Comparison of ENCODE assay signal across 22 cellular contexts in genomic region chr12:53056901-53057300, GRCh38. TPM values are rescaled to one million over a fixed set of nuclear protein-coding genes. Genes with fewer than 3 reads are reported as not detected.
A peak's percentile ranks its signal among the peaks of the same experiment; 100 is the strongest.
DNase-seq lines count a peak whose midpoint lies in the region; ATAC-seq and TF ChIP-seq lines count a peak whose summit lies in the region.
"Had no signal": no experiment of that assay in that cellular context is flagged by ENCODE, and none has a peak within 500 bp of the region (broad histone marks: within the 10 kb centered on the region; RNA-seq: fewer than 3 reads in every experiment).

No MANE protein-coding gene starts in this region.

- no peaks in the 10 kb centered on the region for H3K9me3 ChIP-seq in WERI-Rb-1 (ENCODE audit: severe bottlenecking)
- H3K9me3 ChIP-seq in esophagus muscularis mucosa: no peaks in the 10 kb centered on the region
- H3K9me3 ChIP-seq: body of pancreas, esophagus squamous epithelium, thyroid gland had no signal

- peaks cover 80 to 96% (median 94%) of the 10 kb centered on the region in 4 donors for H3K4me1 ChIP-seq in esophagus muscularis mucosa

- TF ChIP-seq POLR2A in esophagus muscularis mucosa (IDR thresholded peaks at IDR 0.05; ENCODE audit: low read depth): no peak

- intact Hi-C loops in esophagus muscularis mucosa (cut with DNase I) (no loop called here), sciatic nerve (cut with DNase I) (no loop called here)

- H3K27ac ChIP-seq in WERI-Rb-1 (peak overlapping the region; percentile 10; the same call in 1 of the 2 replicates), esophagus muscularis mucosa (replicated peaks in 1 of 4) (peak overlapping the region in 3 of 4 donors; percentile 3 to 99 (median 30))
- H3K27ac ChIP-seq: body of pancreas had no signal

- DNase-seq in H7 (peak; percentile 13), WERI-Rb-1 (peak; percentile 68), esophagus muscularis mucosa (ENCODE audit: extremely low spot score) (no peak), sciatic nerve (ENCODE audit: low spot score) (peak; percentile 51), NCI-H2029 treated with DMSO at 0.1 percent for 48 hours (lab: John Stamatoyannopoulos, UW) (no peak), NCI-H2227 (lab: John Stamatoyannopoulos, UW; ENCODE audit: unreplicated experiment) (no peak)
- DNase-seq: activated CD4-positive, alpha-beta T cell treated with anti-CD3 and anti-CD28 coated beads, Interleukin-2, amount 50 U/mL, for 4 hours; body of pancreas; esophagus squamous epithelium; IMR-90; NCI-H1092; NCI-H1930; NCI-H2227 treated with DMSO at 0.1 percent for 48 hours; retina; T-helper 9 cell; thyroid gland had no signal

- no peak for TF ChIP-seq EP300 in esophagus muscularis mucosa (IDR thresholded peaks at IDR 0.05)

- H3K27me3 ChIP-seq in H7 (ENCODE audit: control insufficient read depth, insufficient read depth, low read length): peaks cover 2% of the 10 kb centered on the region; the same call in 1 of the 2 replicates
- H3K27me3 ChIP-seq in WERI-Rb-1 (ENCODE audit: insufficient read depth, low read depth, severe bottlenecking): no peaks in the 10 kb centered on the region
- H3K27me3 ChIP-seq in esophagus muscularis mucosa: no peaks in the 10 kb centered on the region
- H3K27me3 ChIP-seq: body of pancreas, esophagus squamous epithelium, thyroid gland had no signal

- TF ChIP-seq CTCF in WERI-Rb-1 (IDR thresholded peaks at IDR 0.05; ENCODE audit: low read depth, low read length): no peak
- no peak for TF ChIP-seq CTCF in esophagus muscularis mucosa (IDR thresholded peaks at IDR 0.05)

- ATAC-seq in sciatic nerve: no peak
- no peak for ATAC-seq in GM18517 (IDR thresholded peaks at IDR 0.05; ENCODE audit: unreplicated experiment)
- ATAC-seq: body of pancreas, HCT116, WTC11 had no signal

- no peaks in the 10 kb centered on the region for H3K36me3 ChIP-seq in H7 (replicated peaks; ENCODE audit: control insufficient read depth, insufficient read depth, low read length)
- H3K36me3 ChIP-seq in WERI-Rb-1: no peaks in the 10 kb centered on the region
- peaks cover 19 to 93% (median 69%) of the 10 kb centered on the region in 4 donors for H3K36me3 ChIP-seq in esophagus muscularis mucosa

- no peak overlapping the region for H3K4me3 ChIP-seq in H7 (ENCODE audit: insufficient read depth, low read depth, low read length)
- H3K4me3 ChIP-seq in WERI-Rb-1 (ENCODE audit: low read depth, low read length): no peak overlapping the region
- no peak overlapping the region for H3K4me3 ChIP-seq in esophagus muscularis mucosa
- H3K4me3 ChIP-seq: body of pancreas, esophagus squamous epithelium, thyroid gland had no signal

- WGBS in esophagus muscularis mucosa: 91% methylated on average over 7 of the region's 7 CpGs

RNA-seq across cellular contexts. Expression of gene TNS2, which starts 7.0 kb away (rescaled TPM):
- 7.6 and 8.7 TPM in 2 replicates for total RNA-seq in H7 (2014; rRNA removed; shearing (Covaris generic))
- total RNA-seq in esophagus muscularis mucosa (100 to 1,000 TPM; 173 to 226 (median 202) TPM), sciatic nerve (265 TPM)

RNA-seq across cellular contexts. Expression of gene SPRYD3, which starts 22.3 kb away (rescaled TPM):
- total RNA-seq in H7 (2014; rRNA removed; shearing (Covaris generic)): 8.3 and 8.7 TPM in 2 replicates
- total RNA-seq in esophagus muscularis mucosa (100 to 1,000 TPM in 2 of 4 donors, 10 to 100 TPM in 2; 79.7 to 125 (median 99.1) TPM), sciatic nerve (61.0 TPM)

RNA-seq across cellular contexts. Expression of gene IGFBP6, which starts 40.6 kb away (rescaled TPM):
- 10.8 and 17.5 TPM in 2 replicates for total RNA-seq in H7 (2014; rRNA removed; shearing (Covaris generic))
- 1,000 to 10,000 TPM in 1 of 4 donors, 100 to 1,000 TPM in 3; 626 to 1,141 (median 795) TPM for total RNA-seq in esophagus muscularis mucosa
- 1,832 TPM for total RNA-seq in sciatic nerve
- total RNA-seq: activated T-helper 1 cell treated with anti-CD3 and anti-CD28 coated beads, Interleukin-12 subunit alpha, Interleukin-12 subunit beta, Interleukin-2, Interleukin-4 antibody, amounts not matched to agents 30 ng/mL and 10 ng/mL and 1 ng/mL, durations not matched to agents 14 hours and 24 hours and 36 hours had no signal

RNA-seq across cellular contexts. Expression of gene SOAT2, which starts 46.4 kb away (rescaled TPM):
- total RNA-seq in H7 (2014; rRNA removed; shearing (Covaris generic)): not detected in 2 replicates
- total RNA-seq in esophagus muscularis mucosa (not detected), sciatic nerve (1.2 TPM)
- total RNA-seq: activated T-helper 1 cell treated with anti-CD3 and anti-CD28 coated beads, Interleukin-12 subunit alpha, Interleukin-12 subunit beta, Interleukin-2, Interleukin-4 antibody, amounts not matched to agents 30 ng/mL and 10 ng/mL and 1 ng/mL, durations not matched to agents 14 hours and 24 hours and 36 hours; body of pancreas; Daoy; esophagus squamous epithelium; occipital lobe; WTC11 had no signal

RNA-seq across cellular contexts. Expression of gene EIF4B, which starts 50.6 kb away (rescaled TPM):
- 581 and 770 TPM in 2 replicates for total RNA-seq in H7 (2014; rRNA removed; shearing (Covaris generic))
- total RNA-seq in esophagus muscularis mucosa: 100 to 1,000 TPM; 400 to 648 (median 576) TPM
- 522 TPM for total RNA-seq in sciatic nerve

Comparison
In these comparisons a context has a peak if more than half of its experiments do, and no peak if none do; other contexts are left out.
1. DNase-seq: peak in H7 (single experiment), WERI-Rb-1 (single experiment) and sciatic nerve (single experiment); none in esophagus muscularis mucosa (single experiment), NCI-H2029 treated with DMSO at 0.1 percent for 48 hours (single experiment) and NCI-H2227 (single experiment).
2. RNA of gene TNS2, which starts 7.0 kb away (total RNA-seq): 265 TPM in sciatic nerve (single experiment) and 173 to 226 TPM in esophagus muscularis mucosa; 7.6 to 8.7 TPM in H7; every median in the first group is over 10 times any median in the second.
3. RNA of gene IGFBP6, which starts 40.6 kb away (total RNA-seq): 1,832 TPM in sciatic nerve (single experiment) and 626 to 1,141 TPM in esophagus muscularis mucosa; 10.8 to 17.5 TPM in H7; every median in the first group is over 10 times any median in the second.